Comparison of ENCODE assay signal across 16 cellular contexts in the genomic region with DNA sequence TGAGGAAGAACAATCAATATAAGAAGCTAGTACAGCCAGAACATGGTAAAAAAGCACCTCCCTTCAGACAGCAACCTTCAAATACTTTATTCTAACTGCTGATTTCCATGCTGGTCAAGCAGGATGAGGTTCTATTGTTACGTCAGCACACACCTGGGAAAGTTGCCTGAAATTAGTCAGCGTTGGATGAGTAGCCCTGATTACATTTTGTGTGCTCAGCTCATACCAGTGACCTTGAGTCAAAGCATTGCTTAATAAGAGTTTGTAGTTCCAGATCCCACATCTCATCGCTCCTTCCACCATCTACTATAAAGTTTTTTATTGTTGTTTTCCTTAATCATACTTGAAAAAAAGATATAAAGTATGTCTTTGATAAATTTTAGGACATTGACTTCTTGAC.
DNase-seq lines count a peak whose midpoint lies in the region; ATAC-seq and TF ChIP-seq lines count a peak whose summit lies in the region.
"Had no signal": no experiment of that assay in that cellular context is flagged by ENCODE, and none has a peak within 500 bp of the region (broad histone marks: within the 10 kb centered on the region; RNA-seq: fewer than 3 reads in every experiment).

No MANE protein-coding gene starts in this region.

- no peak overlapping the region for H3K4ac ChIP-seq in mesenchymal stem cell (ENCODE audit: low read depth in 1 of 2, low read length in 2 of 2)

- H3K79me1 ChIP-seq in mesenchymal stem cell (replicated peaks; ENCODE audit: low read length, poor library complexity, severe bottlenecking): no peaks in the 10 kb centered on the region

- H4K91ac ChIP-seq in mesenchymal stem cell (ENCODE audit: low read length): no peak overlapping the region

- no peaks in the 10 kb centered on the region for H3K9me3 ChIP-seq in mesenchymal stem cell (ENCODE audit: control insufficient read depth, low read length)
- no peaks in the 10 kb centered on the region for H3K9me3 ChIP-seq in esophagus muscularis mucosa
- H3K9me3 ChIP-seq: BE2C, vagina had no signal

- H4K8ac ChIP-seq in mesenchymal stem cell (ENCODE audit: low read length): no peak overlapping the region

- no peak for TF ChIP-seq POLR2A in esophagus muscularis mucosa (IDR thresholded peaks at IDR 0.05; ENCODE audit: low read depth)

- H2BK12ac ChIP-seq in mesenchymal stem cell (ENCODE audit: low read length in 2 of 2): no peak overlapping the region

- no peak for TF ChIP-seq EP300 in esophagus muscularis mucosa (IDR thresholded peaks at IDR 0.05)

- H3K18ac ChIP-seq in mesenchymal stem cell (ENCODE audit: low read depth in 1 of 2, low read length in 2 of 2): peak overlapping the region in 1 of 2 experiments; percentile 28

- H3K4me1 ChIP-seq in mesenchymal stem cell (ENCODE audit: control insufficient read depth, insufficient read depth, low read depth, low read length): no peaks in the 10 kb centered on the region
- no peaks in the 10 kb centered on the region for H3K4me1 ChIP-seq in esophagus muscularis mucosa
- H3K4me1 ChIP-seq: BE2C, vagina had no signal

- H3K27ac ChIP-seq in mesenchymal stem cell (ENCODE audit: low read length, poor library complexity, severe bottlenecking): no peak overlapping the region
- H3K27ac ChIP-seq in esophagus muscularis mucosa (replicated peaks in 1 of 4): no peak overlapping the region
- H3K27ac ChIP-seq: vagina had no signal

- no peak overlapping the region for H3K23ac ChIP-seq in mesenchymal stem cell (ENCODE audit: low read length in 2 of 2)

- H3K27me3 ChIP-seq in mesenchymal stem cell (ENCODE audit: control insufficient read depth in 1 of 2, insufficient read depth in 1 of 2, low read length in 2 of 2): no peaks in the 10 kb centered on the region
- H3K27me3 ChIP-seq in esophagus muscularis mucosa: no peaks in the 10 kb centered on the region
- H3K27me3 ChIP-seq: BE2C, vagina had no signal

- TF ChIP-seq CTCF in esophagus muscularis mucosa (IDR thresholded peaks at IDR 0.05): no peak

- H3K4me2 ChIP-seq in mesenchymal stem cell (ENCODE audit: low read length, poor library complexity, severe bottlenecking): no peak overlapping the region

- H3K36me3 ChIP-seq in mesenchymal stem cell (ENCODE audit: control insufficient read depth in 1 of 2, insufficient read depth in 2 of 2, low read depth in 1 of 2, low read length in 2 of 2) (no peaks in the 10 kb centered on the region), esophagus muscularis mucosa (no peaks in the 10 kb centered on the region)
- H3K36me3 ChIP-seq: BE2C, vagina had no signal

- 43% methylated on average over 2 of the region's 3 CpGs for WGBS in mesenchymal stem cell
- WGBS in esophagus muscularis mucosa: 47% methylated on average over 3 of the region's 3 CpGs

- H2AFZ ChIP-seq in mesenchymal stem cell (ENCODE audit: low read depth, low read length): no peak overlapping the region

- H3K4me3 ChIP-seq in mesenchymal stem cell (ENCODE audit: insufficient read depth in 1 of 2, low read depth in 1 of 2, low read length in 2 of 2): no peak overlapping the region
- no peak overlapping the region for H3K4me3 ChIP-seq in esophagus muscularis mucosa
- H3K4me3 ChIP-seq: vagina had no signal

- peak; percentile 76 for DNase-seq in AG20443 (ENCODE audit: low spot score)
- DNase-seq in NCI-H226: peak; percentile 93
- peak; percentile 17 for DNase-seq in dermis blood vessel endothelial cell
- peak; percentile 58 for DNase-seq in mesenchymal stem cell
- no peak for DNase-seq in esophagus muscularis mucosa (ENCODE audit: extremely low spot score)
- DNase-seq: activated CD4-positive, alpha-beta T cell treated with anti-CD3 and anti-CD28 coated beads, Interleukin-2, amount 50 U/mL, for 1 hour; activated effector memory CD4-positive, alpha-beta T cell treated with anti-CD3 and anti-CD28 coated beads, Interleukin-2, amount 50 U/mL, for 16 hours; BE2C; GF-D8; NCI-H1105; NCI-H69; stimulated activated CD8-positive, alpha-beta memory T cell treated with anti-CD3 and anti-CD28 coated beads, Interleukin-4, amount 100 ng/mL, for 48 hours had no signal

- intact Hi-C loops in esophagus muscularis mucosa (cut with DNase I): no loop called here

- H3K14ac ChIP-seq in mesenchymal stem cell (ENCODE audit: low read length in 2 of 2): no peak overlapping the region

- H2BK5ac ChIP-seq in mesenchymal stem cell (ENCODE audit: low read depth, low read length, poor library complexity, severe bottlenecking): no peak overlapping the region

- H3K9ac ChIP-seq in mesenchymal stem cell (ENCODE audit: low read length): no peak overlapping the region

- H2AK5ac ChIP-seq in mesenchymal stem cell (ENCODE audit: low read length, severe bottlenecking): no peak overlapping the region

- H2BK120ac ChIP-seq in mesenchymal stem cell (ENCODE audit: low read depth, low read length): no peak overlapping the region

- ATAC-seq in HG03342 (IDR thresholded peaks at IDR 0.05; ENCODE audit: unreplicated experiment) (no peak), HG03432 (IDR thresholded peaks at IDR 0.05; ENCODE audit: unreplicated experiment) (no peak), GM21786 (IDR thresholded peaks at IDR 0.05; ENCODE audit: unreplicated experiment) (no peak)

- no peak overlapping the region for H2BK15ac ChIP-seq in mesenchymal stem cell (ENCODE audit: low read depth, poor library complexity, severe bottlenecking)
